ENCODE assay signal across 34 cellular contexts in genomic region chr22:17955611-17956379, GRCh38.
DNase-seq lines count a peak whose midpoint lies in the region; ATAC-seq, FAIRE-seq and TF ChIP-seq lines count a peak whose summit lies in the region.
"Had no signal": no experiment of that assay in that cellular context is flagged by ENCODE, and none has a peak within 500 bp of the region (broad histone marks: within the 10 kb centered on the region; RNA-seq: fewer than 3 reads in every experiment).

No MANE protein-coding gene starts in this region.

- H3K27ac ChIP-seq in angular gyrus (ENCODE audit: low read depth, low read length): peak overlapping the region; percentile 29
- peak overlapping the region in 3 of 4 donors; percentile 28 to 37 (median 30) for H3K27ac ChIP-seq in sigmoid colon
- H3K27ac ChIP-seq: ascending aorta; BLaER1 treated with 17β-estradiol and CSF1 and Interleukin-3, amounts not matched to agents 10 nM and 100 nM; heart right ventricle; lower lobe of right lung; ovary had no signal

- DNase-seq in G401 (ENCODE audit: low spot score) (peak; percentile 37), left kidney (ENCODE audit: low read depth, low spot score) (peak; percentile 32), sigmoid colon (peak; percentile 56), D721Med (ENCODE audit: insufficient read length, low spot score) (no peak)
- DNase-seq: activated CD4-positive, alpha-beta T cell treated with anti-CD3 and anti-CD28 coated beads for 4 hours; activated CD8-positive, alpha-beta memory T cell treated with anti-CD3 and anti-CD28 coated beads for 24 hours; activated gamma-delta T cell; activated naive CD8-positive, alpha-beta T cell treated with anti-CD3 and anti-CD28 coated beads for 36 hours; DMS79 treated with DMSO at 0.1 percent for 48 hours; endodermal cell; foreskin melanocyte; GF-D8; GOT3; heart right ventricle; HFFc6; kidney; lower lobe of right lung; NCI-H1092 treated with DMSO at 0.1 percent for 48 hours; NCI-H1694 treated with DMSO at 0.1 percent for 48 hours; NCI-H446 treated with DMSO at 0.1 percent for 48 hours; NCI-H774; SIG-M5; SW 1271; T-helper 9 cell had no signal

- no peaks in the 10 kb centered on the region for H3K9me3 ChIP-seq in sigmoid colon
- H3K9me3 ChIP-seq: ascending aorta; BLaER1 treated with 17β-estradiol and CSF1 and Interleukin-3, amounts not matched to agents 10 nM and 100 nM; esophagus muscularis mucosa; heart right ventricle; lower lobe of right lung; ovary; tibial nerve had no signal

- no peaks in the 10 kb centered on the region for H3K36me3 ChIP-seq in sigmoid colon
- H3K36me3 ChIP-seq: ascending aorta, esophagus muscularis mucosa, heart right ventricle, lower lobe of right lung, ovary, tibial nerve had no signal

- FAIRE-seq in D721Med (lab: Jason Lieb, UNC): no peak
- FAIRE-seq: K562, kidney, RCC 7860 had no signal

- no peak for TF ChIP-seq EP300 in sigmoid colon (IDR thresholded peaks at IDR 0.05)

- TF ChIP-seq CTCF in sigmoid colon (IDR thresholded peaks at IDR 0.05) (no peak), D721Med (IDR thresholded peaks at IDR 0.05; ENCODE audit: insufficient read depth, missing control alignments) (no peak)

- peaks cover 0 to 60% (median 42%) of the 10 kb centered on the region in 4 donors for H3K4me1 ChIP-seq in sigmoid colon

- H3K27me3 ChIP-seq in sigmoid colon: no peaks in the 10 kb centered on the region
- H3K27me3 ChIP-seq: ascending aorta; BLaER1 treated with 17β-estradiol and CSF1 and Interleukin-3, amounts not matched to agents 10 nM and 100 nM; esophagus muscularis mucosa; heart right ventricle; ovary; tibial nerve had no signal

- TF ChIP-seq POLR2A in sigmoid colon (IDR thresholded peaks at IDR 0.05): no peak

- in situ Hi-C loops in G401 (cut with HindIII; ENCODE audit: low sequenced_read_pairs): no loop called here

- intact Hi-C loops in sigmoid colon (cut with DNase I): no loop called here

- H3K4me3 ChIP-seq in sigmoid colon: no peak overlapping the region
- H3K4me3 ChIP-seq: ascending aorta; BLaER1 treated with 17β-estradiol and CSF1 and Interleukin-3, amounts not matched to agents 10 nM and 100 nM; esophagus muscularis mucosa; heart right ventricle; K562; lower lobe of right lung; ovary; tibial nerve had no signal

- ATAC-seq in GM19035 (IDR thresholded peaks at IDR 0.05; ENCODE audit: unreplicated experiment) (no peak), HG03280 (IDR thresholded peaks at IDR 0.05; ENCODE audit: unreplicated experiment) (no peak)
- ATAC-seq: heart right ventricle, K562, lower lobe of right lung had no signal

- 70 to 79% methylated on average over 8 of the region's 8 CpGs for WGBS in sigmoid colon, 2 donors
